Comparison of ENCODE assay signal across 7 cellular contexts in genomic region chr11:75563501-75563977, GRCh38. TPM values are rescaled to one million over a fixed set of nuclear protein-coding genes. Genes with fewer than 3 reads are reported as not detected.
A peak's percentile ranks its signal among the peaks of the same experiment; 100 is the strongest.
DNase-seq lines count a peak whose midpoint lies in the region; ATAC-seq, FAIRE-seq and TF ChIP-seq lines count a peak whose summit lies in the region.

No MANE protein-coding gene starts in this region.

- peaks cover 63% of the 10 kb centered on the region for H4K20me1 ChIP-seq in IMR-90 (ENCODE audit: insufficient read depth, low read length)
- H4K20me1 ChIP-seq in keratinocyte (ENCODE audit: control insufficient read depth, extremely low read depth, insufficient read depth, low read length) = peaks cover 24% of the 10 kb centered on the region

- DNase-seq in IMR-90 (no peak), keratinocyte (ENCODE audit: low read depth, low spot score) (no peak), stomach (no peak), GM13976 (ENCODE audit: low spot score) (no peak), A172 (ENCODE audit: low spot score) (no peak)

- CTCF ChIA-PET in IMR-90 (lab: Yijun Ruan, JAX) = interaction anchor here (0.5 to 1.6 kb wide), 2 partner anchors 17 to 69 kb away, joined by 6 to 9 read pairs; no protein-coding TSS in a partner anchor

- peak overlapping the region; percentile 76 for H2BK5ac ChIP-seq in IMR-90 (ENCODE audit: low read depth, low read length, poor library complexity, severe bottlenecking)

- peak overlapping the region; percentile 31 for H2BK120ac ChIP-seq in IMR-90 (ENCODE audit: low read depth, low read length)

- no peak for TF ChIP-seq EP300 in stomach (IDR thresholded peaks at IDR 0.05)

- H3K4me1 ChIP-seq in IMR-90 (ENCODE audit: control insufficient read depth, insufficient read depth, low read length) (peaks cover 42% of the 10 kb centered on the region), keratinocyte (ENCODE audit: control insufficient read depth, extremely low read depth, insufficient read depth, low read length) (peaks cover 43% of the 10 kb centered on the region), stomach (peaks cover 51 to 91% (median 76%) of the 10 kb centered on the region in 4 donors)

- peak overlapping the region; percentile 91 for H4K91ac ChIP-seq in IMR-90 (ENCODE audit: insufficient read depth, low read depth, low read length)

- H3K36me3 ChIP-seq in IMR-90 (ENCODE audit: control insufficient read depth, insufficient read depth, low read length) = peaks cover 39% of the 10 kb centered on the region
- peaks cover 20 to 31% of the 10 kb centered on the region in 2 experiments for H3K36me3 ChIP-seq in keratinocyte (ENCODE audit: control insufficient read depth in 2 of 2, extremely low read depth in 1 of 2, insufficient read depth in 2 of 2, low read length in 2 of 2)
- peaks cover 23 to 31% (median 26%) of the 10 kb centered on the region in 4 donors for H3K36me3 ChIP-seq in stomach

- H2AK9ac ChIP-seq in IMR-90 (replicated peaks; ENCODE audit: low read depth, low read length, poor library complexity) = peak overlapping the region; percentile 97

- H4K8ac ChIP-seq in IMR-90 (ENCODE audit: low read depth in 2 of 2, low read length in 2 of 2) = peak overlapping the region; percentile 94 to 96

- H3K9me3 ChIP-seq in IMR-90 (ENCODE audit: control insufficient read depth, insufficient read depth, low read length) (no peaks in the 10 kb centered on the region), keratinocyte (ENCODE audit: control insufficient read depth, low read depth, low read length) (no peaks in the 10 kb centered on the region), stomach (no peaks in the 10 kb centered on the region)

- peaks cover 62% of the 10 kb centered on the region for H3K79me2 ChIP-seq in keratinocyte (ENCODE audit: control insufficient read depth, insufficient read depth, low read length)

- TF ChIP-seq CTCF in IMR-90 (conservative IDR thresholded peaks at IDR 0.05; ENCODE audit: low read depth, low read length) = no peak
- no peak for TF ChIP-seq CTCF in keratinocyte (optimal IDR thresholded peaks at IDR 0.05 in 1 of 3, IDR thresholded peaks at IDR 0.05 in 1 of 3, conservative IDR thresholded peaks at IDR 0.05 in 1 of 3; ENCODE audit: extremely low read depth in 1 of 3, insufficient read depth in 2 of 3, low read length in 3 of 3)
- no peak for TF ChIP-seq CTCF in stomach (IDR thresholded peaks at IDR 0.05)
- no peak for TF ChIP-seq CTCF in GM13976 (IDR thresholded peaks at IDR 0.05; ENCODE audit: borderline replicate concordance, control extremely low read depth, extremely low read depth, insufficient read depth, missing control alignments)

- in situ Hi-C loops in IMR-90 (cut with MboI; ENCODE audit: low sequenced_read_pairs) (no loop called here), GM13976 (cut with MboI; ENCODE audit: low sequenced_read_pairs, unreplicated experiment) (no loop called here)

- peak overlapping the region; percentile 76 for H4K5ac ChIP-seq in IMR-90 (ENCODE audit: low read depth, low read length)

- POLR2A ChIA-PET in IMR-90 (lab: Charles Lee; ENCODE audit: unreplicated experiment) = interaction anchor here (0.9 to 3.9 kb wide), 4 partner anchors 9 to 20 kb away, joined by 3 to 27 read pairs (median 11); no protein-coding TSS in a partner anchor

- H3K27ac ChIP-seq in IMR-90 (ENCODE audit: insufficient read depth, low read length) (peak overlapping the region; percentile 96), adipose tissue (ENCODE audit: low read depth, low read length) (peak overlapping the region; percentile 68), keratinocyte (ENCODE audit: control insufficient read depth, insufficient read depth, low read length) (peak overlapping the region; percentile 87), stomach (peak overlapping the region; percentile 94 to 99 (median 99))

- peak overlapping the region; percentile 93 for H3K4me2 ChIP-seq in IMR-90 (ENCODE audit: low read depth, low read length)
- peak overlapping the region; percentile 95 for H3K4me2 ChIP-seq in keratinocyte (ENCODE audit: control insufficient read depth, extremely low read depth, insufficient read depth, low read depth, low read length)

- dilution Hi-C loops in IMR-90 (cut with HindIII; ENCODE audit: low sequenced_read_pairs, unreplicated experiment) = no loop called here
- dilution Hi-C loops in keratinocyte (cut with MboI; ENCODE audit: extremely low pct_ligation_motif_present, low sequenced_read_pairs) = no loop called here

- FAIRE-seq in keratinocyte (lab: Jason Lieb, UNC) = peak; percentile 48

- peak overlapping the region; percentile 99 for H3K4ac ChIP-seq in IMR-90 (ENCODE audit: low read depth, low read length)

- peak overlapping the region; percentile 93 for H3K23ac ChIP-seq in IMR-90 (ENCODE audit: low read depth, low read length)

- peak overlapping the region; percentile 98 for H3K56ac ChIP-seq in IMR-90 (ENCODE audit: extremely low read depth, insufficient read depth, low read length)

- intact Hi-C loops in IMR-90 (cut with micrococcal nuclease) = loop anchor here (2.0 kb wide), 1 partner anchor 37 kb away; no protein-coding TSS in a partner anchor
- intact Hi-C loops in stomach (cut with DNase I; ENCODE audit: low total_unique reads) = no loop called here

- TF ChIP-seq RAD21 in IMR-90 (IDR thresholded peaks at IDR 0.05; ENCODE audit: low read length) = no peak

- H2AFZ ChIP-seq in IMR-90 (replicated peaks; ENCODE audit: low read length, poor library complexity) = peak overlapping the region; percentile 9
- H2AFZ ChIP-seq in keratinocyte (ENCODE audit: control insufficient read depth, low read length) = no peak overlapping the region

- H3K27me3 ChIP-seq in IMR-90 (ENCODE audit: control insufficient read depth, insufficient read depth, low read length) (no peaks in the 10 kb centered on the region), keratinocyte (ENCODE audit: control insufficient read depth, extremely low read depth, insufficient read depth, low read length) (no peaks in the 10 kb centered on the region), stomach (no peaks in the 10 kb centered on the region)

- peak overlapping the region; percentile 92 for H3K14ac ChIP-seq in IMR-90 (replicated peaks; ENCODE audit: low read depth, low read length)

- H3K9me1 ChIP-seq in IMR-90 (ENCODE audit: insufficient read depth, low read length) (peaks cover 12% of the 10 kb centered on the region), keratinocyte (ENCODE audit: control insufficient read depth, extremely low read depth, insufficient read depth, low read length) (peaks cover 4% of the 10 kb centered on the region)

- H3K9ac ChIP-seq in IMR-90 (ENCODE audit: low read depth, low read length) (peak overlapping the region; percentile 95), keratinocyte (ENCODE audit: control insufficient read depth, extremely low read depth, insufficient read depth, low read length) (peak overlapping the region; percentile 90)

- H2BK20ac ChIP-seq in IMR-90 (ENCODE audit: low read depth, low read length) = no peak overlapping the region; the same call in 1 of the 2 replicates

- H3K18ac ChIP-seq in IMR-90 (ENCODE audit: low read depth, low read length) = peak overlapping the region; percentile 91

- H2AK5ac ChIP-seq in IMR-90 (ENCODE audit: low read depth, low read length) = peak overlapping the region; percentile 82

- H2BK15ac ChIP-seq in IMR-90 (ENCODE audit: low read depth, low read length) = peak overlapping the region; percentile 63; the same call in 2 of the 3 replicates

- H3K4me3 ChIP-seq in IMR-90 (ENCODE audit: insufficient read depth, low read depth, low read length) = peak overlapping the region; percentile 61
- H3K4me3 ChIP-seq in keratinocyte (ENCODE audit: control insufficient read depth in 2 of 3, extremely low read depth in 1 of 3, insufficient read depth in 2 of 3, low read depth in 1 of 3, low read length in 3 of 3) = peak overlapping the region; percentile 77 to 97 (median 82)
- H3K4me3 ChIP-seq in stomach = peak overlapping the region; percentile 61 to 83 (median 67)

- no peak for TF ChIP-seq POLR2A in IMR-90 (IDR thresholded peaks at IDR 0.05; ENCODE audit: low read depth, low read length)
- TF ChIP-seq POLR2A in stomach (IDR thresholded peaks at IDR 0.05) = no peak

- no TSS peak for BruUV-seq in IMR-90 (replicated peaks; lab: Mats Ljungman, UMichigan)

- ATAC-seq in IMR-90 (ENCODE audit: low read depth) (no peak), HG03097 (IDR thresholded peaks at IDR 0.05; ENCODE audit: low FRiP score, unreplicated experiment) (no peak)

- 0% methylated on average over 1 of the region's 5 CpGs; no CpG with 5 or more reads in 1 of the 2 experiments for WGBS in IMR-90 (ENCODE audit: extremely low coverage in 2 of 2, insufficient read length in 1 of 2), 2 experiments
- 31 to 37% (median 33%) methylated on average over 5 of the region's 5 CpGs for WGBS in adipose tissue, 3 donors
- WGBS in stomach, 5 donors = 20 to 27% (median 21%) methylated on average over 5 of the region's 5 CpGs

- H3K79me1 ChIP-seq in IMR-90 (ENCODE audit: low read depth in 1 of 2, low read length in 2 of 2) = peaks cover 8 to 62% of the 10 kb centered on the region in 2 experiments; a peak in 3 of 4 replicates

RNA-seq across cellular contexts. Expression of gene SERPINH1, which starts 1.5 kb away (rescaled TPM):
- total RNA-seq in IMR-90 (2012; rRNA removed) (772 and 841 TPM in 2 replicates), stomach (100 to 1,000 TPM in 2 of 5 donors, 10 to 100 TPM in 3; 46.6 to 297 (median 81.0) TPM)
- polyA plus RNA-seq in IMR-90 (2012; rRNA removed) (1,857 and 1,944 TPM in 2 replicates), adipose tissue (100 to 1,000 TPM in 2 of 3 donors, 10 to 100 TPM in 1; 54.8 to 299 (median 110) TPM), keratinocyte (131 to 152 TPM (median 136 TPM) in 3 replicates), stomach (10 to 100 TPM; 15.4 to 46.0 (median 39.0) TPM)
- 823 and 2,639 TPM in 2 replicates for polyA plus RNA-seq in IMR-90 (2012; cell fraction: cytosol; rRNA removed)
- 597 and 1,651 TPM in 2 replicates for polyA plus RNA-seq in IMR-90 (2012; cell fraction: nucleus; rRNA removed; ENCODE audit: low replicate concordance)
- 21.2 TPM for polyA plus RNA-seq in keratinocyte (2011; ENCODE audit: low read depth)
- polyA plus RNA-seq in keratinocyte (2011; cell fraction: cytosol; rRNA removed) = 55.7 and 96.8 TPM in 2 replicates
- 222 and 300 TPM in 2 replicates for polyA plus RNA-seq in keratinocyte (2011; cell fraction: nucleus; rRNA removed)
- 44.1 and 204 TPM in 2 replicates for polyA plus RNA-seq in keratinocyte (2012; ENCODE audit: low replicate concordance)
- 94.3 to 326 TPM (median 110 TPM) in 3 replicates for polyA minus RNA-seq in keratinocyte
- polyA minus RNA-seq in keratinocyte (2011; cell fraction: cytosol; rRNA and poly(A)+ RNA removed) = 352 TPM
- polyA minus RNA-seq in keratinocyte (2011; cell fraction: nucleus; rRNA and poly(A)+ RNA removed) = 249 and 254 TPM in 2 replicates
- 387 and 394 TPM in 2 replicates for total RNA-seq in A172 (2014; rRNA removed; shearing (Covaris generic))

RNA-seq across cellular contexts. Expression of gene GDPD5, which starts 37.8 kb away (rescaled TPM):
- total RNA-seq in IMR-90 (2012; rRNA removed) (1.7 and 2.0 TPM in 2 replicates), stomach (10 to 100 TPM in 2 of 5 donors, 1 to 10 TPM in 2, under 1 TPM in 1; 0.58 to 57.6 (median 5.9) TPM)
- polyA plus RNA-seq in IMR-90 (2012; rRNA removed) (7.9 and 8.2 TPM in 2 replicates), adipose tissue (10 to 100 TPM; 25.6 to 49.8 (median 34.1) TPM), keratinocyte (2.1 to 4.0 TPM (median 3.1 TPM) in 3 replicates), stomach (1 to 10 TPM; 3.4 to 6.6 (median 3.9) TPM)
- 4.1 and 7.5 TPM in 2 replicates for polyA plus RNA-seq in IMR-90 (2012; cell fraction: cytosol; rRNA removed)
- 25.1 and 54.1 TPM in 2 replicates for polyA plus RNA-seq in IMR-90 (2012; cell fraction: nucleus; rRNA removed; ENCODE audit: low replicate concordance)
- 0.45 TPM for polyA plus RNA-seq in keratinocyte (2011; ENCODE audit: low read depth)
- 1.7 and 2.9 TPM in 2 replicates for polyA plus RNA-seq in keratinocyte (2011; cell fraction: cytosol; rRNA removed)
- polyA plus RNA-seq in keratinocyte (2011; cell fraction: nucleus; rRNA removed) = 9.3 and 14.4 TPM in 2 replicates
- 0.83 and 6.4 TPM in 2 replicates for polyA plus RNA-seq in keratinocyte (2012; ENCODE audit: low replicate concordance)
- 5.0 to 24.4 TPM (median 6.7 TPM) in 3 replicates for polyA minus RNA-seq in keratinocyte
- polyA minus RNA-seq in keratinocyte (2011; cell fraction: cytosol; rRNA and poly(A)+ RNA removed) = 8.6 TPM
- 9.1 and 13.0 TPM in 2 replicates for polyA minus RNA-seq in keratinocyte (2011; cell fraction: nucleus; rRNA and poly(A)+ RNA removed)
- 33.7 and 49.4 TPM in 2 replicates for total RNA-seq in A172 (2014; rRNA removed; shearing (Covaris generic))
